ENCODE assay signal across 20 cellular contexts in the genomic region with DNA sequence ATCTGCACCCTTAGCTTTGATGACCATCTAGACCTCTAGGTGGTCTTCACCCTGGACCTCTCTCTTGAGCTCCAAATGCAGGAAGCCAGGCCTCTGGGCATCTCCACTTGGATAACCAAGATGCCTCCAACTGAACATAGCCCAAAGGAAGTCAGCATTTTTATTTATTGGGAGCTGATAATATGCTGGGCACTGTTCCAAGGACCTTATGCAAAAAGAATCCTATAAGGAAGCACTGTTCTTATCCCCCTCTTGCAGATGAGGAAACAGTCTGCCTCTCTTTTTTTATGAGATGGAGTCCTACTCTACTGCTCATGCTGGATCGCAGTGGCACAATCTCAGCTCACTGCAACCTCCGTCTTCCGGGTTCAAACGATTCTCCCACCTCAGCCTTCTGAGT.
"Had no signal": no experiment of that assay in that cellular context is flagged by ENCODE, and none has a peak within 500 bp of the region (broad histone marks: within the 10 kb centered on the region; RNA-seq: fewer than 3 reads in every experiment).

No MANE protein-coding gene starts in this region.

- H3K4me3 ChIP-seq: adrenal gland, breast epithelium, colonic mucosa, gastrocnemius medialis, pancreas, psoas muscle, right atrium auricular region had no signal

- H3K27me3 ChIP-seq: adrenal gland, breast epithelium, colonic mucosa, gastrocnemius medialis, pancreas, right atrium auricular region had no signal

- H3K4me1 ChIP-seq: adrenal gland, breast epithelium, colonic mucosa, gastrocnemius medialis, pancreas, psoas muscle, right atrium auricular region had no signal

- H3K27me3 Mint-ChIP-seq: activated naive CD8-positive, alpha-beta T cell; central memory CD8-positive, alpha-beta T cell had no signal

- H3K4me3 Mint-ChIP-seq: activated naive CD8-positive, alpha-beta T cell; central memory CD8-positive, alpha-beta T cell; endodermal cell; natural killer cell treated with Interleukin-12 subunit alpha and Interleukin-12 subunit beta and Interleukin-15 and Interleukin-18, amount 100 ng/mL, for 72 hours; WTC11 had no signal

- H3K4me1 Mint-ChIP-seq: central memory CD8-positive, alpha-beta T cell had no signal

- DNase-seq: activated gamma-delta T cell treated with Interleukin-2 at 50 U/mL for 16 hours; activated T-cell treated with anti-CD3 and anti-CD28 coated beads, Interleukin-2, amount 50 U/mL, for 1 hour; adrenal gland; colonic mucosa; endodermal cell; gastrocnemius medialis; hippocampal formation; left ventricle myocardium superior; mammary epithelial cell; midbrain; pancreas; psoas muscle; stimulated activated CD4-positive, alpha-beta T cell treated with anti-CD3 and anti-CD28 coated beads, Interleukin-4, amount 100 ng/mL, for 24 hours; stimulated activated naive CD8-positive, alpha-beta T cell treated with anti-CD3 and anti-CD28 coated beads, Interleukin-15, Interleukin-2, amounts not matched to agents 100 U/mL and 50 U/mL, for 24 hours had no signal

- H3K9me3 Mint-ChIP-seq: central memory CD8-positive, alpha-beta T cell; natural killer cell treated with Interleukin-12 subunit alpha and Interleukin-12 subunit beta and Interleukin-15 and Interleukin-18, amount 100 ng/mL, for 72 hours had no signal

- H3K36me3 ChIP-seq: adrenal gland, breast epithelium, colonic mucosa, gastrocnemius medialis, pancreas, right atrium auricular region had no signal

- H3K9me3 ChIP-seq: adrenal gland, breast epithelium, colonic mucosa, gastrocnemius medialis, pancreas, psoas muscle, right atrium auricular region had no signal

- H3K27ac Mint-ChIP-seq: activated naive CD8-positive, alpha-beta T cell; endodermal cell; natural killer cell treated with Interleukin-12 subunit alpha and Interleukin-12 subunit beta and Interleukin-15 and Interleukin-18, amount 100 ng/mL, for 72 hours; WTC11 had no signal

- H3K36me3 Mint-ChIP-seq: activated naive CD8-positive, alpha-beta T cell; natural killer cell treated with Interleukin-12 subunit alpha and Interleukin-12 subunit beta and Interleukin-15 and Interleukin-18, amount 100 ng/mL, for 72 hours had no signal

- ATAC-seq: gastrocnemius medialis; left ventricle myocardium superior; natural killer cell treated with Interleukin-12 subunit alpha and Interleukin-12 subunit beta and Interleukin-15 and Interleukin-18, amount 100 ng/mL, for 72 hours; pancreas; psoas muscle; stimulated activated naive CD8-positive, alpha-beta T cell treated with anti-CD3 and anti-CD28 coated beads, Interleukin-15, Interleukin-2, amounts not matched to agents 100 U/mL and 50 U/mL, for 24 hours; WTC11 had no signal

- H3K27ac ChIP-seq: adrenal gland, breast epithelium, colonic mucosa, gastrocnemius medialis, pancreas, psoas muscle, right atrium auricular region had no signal
